Comparison of ENCODE assay signal across 1 cellular context in the genomic region with DNA sequence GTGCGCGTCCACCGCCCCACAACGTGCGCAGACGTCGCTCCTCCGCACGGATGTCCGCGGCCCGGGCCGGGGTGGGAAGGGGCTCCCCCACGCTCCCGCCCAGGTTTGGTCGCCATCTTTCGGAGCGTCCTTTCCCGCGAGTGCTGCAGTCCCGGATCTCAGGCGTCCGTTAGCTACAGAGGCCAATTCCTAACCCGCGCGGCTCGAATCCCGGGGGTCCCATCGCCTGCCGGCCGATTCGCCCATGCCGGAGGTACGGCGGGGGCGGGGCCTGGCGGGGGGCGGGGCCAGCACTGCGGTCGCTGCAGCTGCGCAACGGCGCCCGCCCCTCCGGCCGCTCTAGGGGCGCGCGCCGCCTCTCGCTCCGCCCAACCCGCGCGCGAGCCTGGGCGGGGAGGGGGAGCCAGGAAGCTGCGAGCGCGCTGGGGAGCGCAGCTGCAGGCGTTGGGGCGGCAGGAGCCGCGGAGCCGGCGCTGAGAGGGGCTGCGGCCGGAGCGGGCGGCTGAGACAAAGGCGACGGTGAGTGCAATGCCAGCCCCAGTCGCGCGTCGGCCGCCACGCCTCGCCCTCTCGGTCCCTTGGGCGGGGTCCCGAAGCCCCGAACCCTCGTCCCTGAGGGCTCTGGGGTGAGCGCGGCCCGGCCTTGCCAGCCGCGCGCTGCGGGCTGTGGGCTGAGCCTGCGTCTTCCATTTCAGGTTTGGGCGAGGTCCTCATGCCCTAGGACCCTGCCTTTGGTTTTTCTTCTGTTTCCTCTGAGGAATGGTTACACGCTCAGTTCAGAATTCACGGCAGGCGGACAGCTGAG.
TF ChIP-seq lines count a peak whose summit lies in the region.

A gene with protein sequence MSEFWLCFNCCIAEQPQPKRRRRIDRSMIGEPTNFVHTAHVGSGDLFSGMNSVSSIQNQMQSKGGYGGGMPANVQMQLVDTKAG (plus strand): TSS at position 406 of the 805 bp plus-strand sequence. CDS start 95,441 bp downstream, outside the sequence.

TF ChIP-seq in K562, 482 proteins besides CTCF, POLR2A, EP300 and RAD21 (continued from another document and continues in another):
- TF ChIP-seq, protein P1, sequence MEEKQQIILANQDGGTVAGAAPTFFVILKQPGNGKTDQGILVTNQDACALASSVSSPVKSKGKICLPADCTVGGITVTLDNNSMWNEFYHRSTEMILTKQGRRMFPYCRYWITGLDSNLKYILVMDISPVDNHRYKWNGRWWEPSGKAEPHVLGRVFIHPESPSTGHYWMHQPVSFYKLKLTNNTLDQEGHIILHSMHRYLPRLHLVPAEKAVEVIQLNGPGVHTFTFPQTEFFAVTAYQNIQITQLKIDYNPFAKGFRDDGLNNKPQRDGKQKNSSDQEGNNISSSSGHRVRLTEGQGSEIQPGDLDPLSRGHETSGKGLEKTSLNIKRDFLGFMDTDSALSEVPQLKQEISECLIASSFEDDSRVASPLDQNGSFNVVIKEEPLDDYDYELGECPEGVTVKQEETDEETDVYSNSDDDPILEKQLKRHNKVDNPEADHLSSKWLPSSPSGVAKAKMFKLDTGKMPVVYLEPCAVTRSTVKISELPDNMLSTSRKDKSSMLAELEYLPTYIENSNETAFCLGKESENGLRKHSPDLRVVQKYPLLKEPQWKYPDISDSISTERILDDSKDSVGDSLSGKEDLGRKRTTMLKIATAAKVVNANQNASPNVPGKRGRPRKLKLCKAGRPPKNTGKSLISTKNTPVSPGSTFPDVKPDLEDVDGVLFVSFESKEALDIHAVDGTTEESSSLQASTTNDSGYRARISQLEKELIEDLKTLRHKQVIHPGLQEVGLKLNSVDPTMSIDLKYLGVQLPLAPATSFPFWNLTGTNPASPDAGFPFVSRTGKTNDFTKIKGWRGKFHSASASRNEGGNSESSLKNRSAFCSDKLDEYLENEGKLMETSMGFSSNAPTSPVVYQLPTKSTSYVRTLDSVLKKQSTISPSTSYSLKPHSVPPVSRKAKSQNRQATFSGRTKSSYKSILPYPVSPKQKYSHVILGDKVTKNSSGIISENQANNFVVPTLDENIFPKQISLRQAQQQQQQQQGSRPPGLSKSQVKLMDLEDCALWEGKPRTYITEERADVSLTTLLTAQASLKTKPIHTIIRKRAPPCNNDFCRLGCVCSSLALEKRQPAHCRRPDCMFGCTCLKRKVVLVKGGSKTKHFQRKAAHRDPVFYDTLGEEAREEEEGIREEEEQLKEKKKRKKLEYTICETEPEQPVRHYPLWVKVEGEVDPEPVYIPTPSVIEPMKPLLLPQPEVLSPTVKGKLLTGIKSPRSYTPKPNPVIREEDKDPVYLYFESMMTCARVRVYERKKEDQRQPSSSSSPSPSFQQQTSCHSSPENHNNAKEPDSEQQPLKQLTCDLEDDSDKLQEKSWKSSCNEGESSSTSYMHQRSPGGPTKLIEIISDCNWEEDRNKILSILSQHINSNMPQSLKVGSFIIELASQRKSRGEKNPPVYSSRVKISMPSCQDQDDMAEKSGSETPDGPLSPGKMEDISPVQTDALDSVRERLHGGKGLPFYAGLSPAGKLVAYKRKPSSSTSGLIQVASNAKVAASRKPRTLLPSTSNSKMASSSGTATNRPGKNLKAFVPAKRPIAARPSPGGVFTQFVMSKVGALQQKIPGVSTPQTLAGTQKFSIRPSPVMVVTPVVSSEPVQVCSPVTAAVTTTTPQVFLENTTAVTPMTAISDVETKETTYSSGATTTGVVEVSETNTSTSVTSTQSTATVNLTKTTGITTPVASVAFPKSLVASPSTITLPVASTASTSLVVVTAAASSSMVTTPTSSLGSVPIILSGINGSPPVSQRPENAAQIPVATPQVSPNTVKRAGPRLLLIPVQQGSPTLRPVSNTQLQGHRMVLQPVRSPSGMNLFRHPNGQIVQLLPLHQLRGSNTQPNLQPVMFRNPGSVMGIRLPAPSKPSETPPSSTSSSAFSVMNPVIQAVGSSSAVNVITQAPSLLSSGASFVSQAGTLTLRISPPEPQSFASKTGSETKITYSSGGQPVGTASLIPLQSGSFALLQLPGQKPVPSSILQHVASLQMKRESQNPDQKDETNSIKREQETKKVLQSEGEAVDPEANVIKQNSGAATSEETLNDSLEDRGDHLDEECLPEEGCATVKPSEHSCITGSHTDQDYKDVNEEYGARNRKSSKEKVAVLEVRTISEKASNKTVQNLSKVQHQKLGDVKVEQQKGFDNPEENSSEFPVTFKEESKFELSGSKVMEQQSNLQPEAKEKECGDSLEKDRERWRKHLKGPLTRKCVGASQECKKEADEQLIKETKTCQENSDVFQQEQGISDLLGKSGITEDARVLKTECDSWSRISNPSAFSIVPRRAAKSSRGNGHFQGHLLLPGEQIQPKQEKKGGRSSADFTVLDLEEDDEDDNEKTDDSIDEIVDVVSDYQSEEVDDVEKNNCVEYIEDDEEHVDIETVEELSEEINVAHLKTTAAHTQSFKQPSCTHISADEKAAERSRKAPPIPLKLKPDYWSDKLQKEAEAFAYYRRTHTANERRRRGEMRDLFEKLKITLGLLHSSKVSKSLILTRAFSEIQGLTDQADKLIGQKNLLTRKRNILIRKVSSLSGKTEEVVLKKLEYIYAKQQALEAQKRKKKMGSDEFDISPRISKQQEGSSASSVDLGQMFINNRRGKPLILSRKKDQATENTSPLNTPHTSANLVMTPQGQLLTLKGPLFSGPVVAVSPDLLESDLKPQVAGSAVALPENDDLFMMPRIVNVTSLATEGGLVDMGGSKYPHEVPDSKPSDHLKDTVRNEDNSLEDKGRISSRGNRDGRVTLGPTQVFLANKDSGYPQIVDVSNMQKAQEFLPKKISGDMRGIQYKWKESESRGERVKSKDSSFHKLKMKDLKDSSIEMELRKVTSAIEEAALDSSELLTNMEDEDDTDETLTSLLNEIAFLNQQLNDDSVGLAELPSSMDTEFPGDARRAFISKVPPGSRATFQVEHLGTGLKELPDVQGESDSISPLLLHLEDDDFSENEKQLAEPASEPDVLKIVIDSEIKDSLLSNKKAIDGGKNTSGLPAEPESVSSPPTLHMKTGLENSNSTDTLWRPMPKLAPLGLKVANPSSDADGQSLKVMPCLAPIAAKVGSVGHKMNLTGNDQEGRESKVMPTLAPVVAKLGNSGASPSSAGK (IDR thresholded peaks at IDR 0.05): no peak
- no peak for TF ChIP-seq ZNF212 (CRISPR knock-in tag; IDR thresholded peaks at IDR 0.05)
- TF ChIP-seq ZNF232 (CRISPR knock-in tag; IDR thresholded peaks at IDR 0.05): no peak
- no peak for TF ChIP-seq PRPF4 (IDR thresholded peaks at IDR 0.05; ENCODE audit: insufficient read depth, low read depth, low read length, poor library complexity, severe bottlenecking)
- TF ChIP-seq TOE1 (IDR thresholded peaks at IDR 0.05; ENCODE audit: borderline replicate concordance): no peak
- no peak for TF ChIP-seq TOE1 (CRISPR knock-in tag; IDR thresholded peaks at IDR 0.05; ENCODE audit: borderline replicate concordance, low read depth)
- TF ChIP-seq ZNF134 (CRISPR knock-in tag; conservative IDR thresholded peaks at IDR 0.05): no peak
- TF ChIP-seq GATAD2A (IDR thresholded peaks at IDR 0.05): peak; percentile 52; the same call in 1 of the 2 replicates
- TF ChIP-seq, protein P2, sequence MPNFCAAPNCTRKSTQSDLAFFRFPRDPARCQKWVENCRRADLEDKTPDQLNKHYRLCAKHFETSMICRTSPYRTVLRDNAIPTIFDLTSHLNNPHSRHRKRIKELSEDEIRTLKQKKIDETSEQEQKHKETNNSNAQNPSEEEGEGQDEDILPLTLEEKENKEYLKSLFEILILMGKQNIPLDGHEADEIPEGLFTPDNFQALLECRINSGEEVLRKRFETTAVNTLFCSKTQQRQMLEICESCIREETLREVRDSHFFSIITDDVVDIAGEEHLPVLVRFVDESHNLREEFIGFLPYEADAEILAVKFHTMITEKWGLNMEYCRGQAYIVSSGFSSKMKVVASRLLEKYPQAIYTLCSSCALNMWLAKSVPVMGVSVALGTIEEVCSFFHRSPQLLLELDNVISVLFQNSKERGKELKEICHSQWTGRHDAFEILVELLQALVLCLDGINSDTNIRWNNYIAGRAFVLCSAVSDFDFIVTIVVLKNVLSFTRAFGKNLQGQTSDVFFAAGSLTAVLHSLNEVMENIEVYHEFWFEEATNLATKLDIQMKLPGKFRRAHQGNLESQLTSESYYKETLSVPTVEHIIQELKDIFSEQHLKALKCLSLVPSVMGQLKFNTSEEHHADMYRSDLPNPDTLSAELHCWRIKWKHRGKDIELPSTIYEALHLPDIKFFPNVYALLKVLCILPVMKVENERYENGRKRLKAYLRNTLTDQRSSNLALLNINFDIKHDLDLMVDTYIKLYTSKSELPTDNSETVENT (CRISPR knock-in tag; IDR thresholded peaks at IDR 0.05): peak; percentile 91
- TF ChIP-seq TAL1 (IDR thresholded peaks at IDR 0.05): no peak
- peak; percentile 89 for TF ChIP-seq ERF (CRISPR knock-in tag; IDR thresholded peaks at IDR 0.05)
- no peak for TF ChIP-seq XRCC5 (IDR thresholded peaks at IDR 0.05; ENCODE audit: low read depth, low read length)
- no peak for TF ChIP-seq SMARCE1 (IDR thresholded peaks at IDR 0.05)
- TF ChIP-seq HDAC1 (IDR thresholded peaks at IDR 0.05): peak in 1 of 2 experiments; percentile 15; a peak in 1 of 4 replicates
- peak; percentile 42; the same call in 1 of the 2 replicates for TF ChIP-seq ZNF24 (IDR thresholded peaks at IDR 0.05)
- TF ChIP-seq TARDBP (IDR thresholded peaks at IDR 0.05): no peak
- peak; percentile 48; the same call in 1 of the 2 replicates for TF ChIP-seq ELF1 (tag; IDR thresholded peaks at IDR 0.05)
- peak; percentile 67 for TF ChIP-seq SAP30 (IDR thresholded peaks at IDR 0.05; ENCODE audit: borderline replicate concordance, insufficient read depth, low read depth, low read length, poor library complexity, severe bottlenecking)
- no peak for TF ChIP-seq COPS2 (conservative IDR thresholded peaks at IDR 0.05)
- TF ChIP-seq, protein P3, sequence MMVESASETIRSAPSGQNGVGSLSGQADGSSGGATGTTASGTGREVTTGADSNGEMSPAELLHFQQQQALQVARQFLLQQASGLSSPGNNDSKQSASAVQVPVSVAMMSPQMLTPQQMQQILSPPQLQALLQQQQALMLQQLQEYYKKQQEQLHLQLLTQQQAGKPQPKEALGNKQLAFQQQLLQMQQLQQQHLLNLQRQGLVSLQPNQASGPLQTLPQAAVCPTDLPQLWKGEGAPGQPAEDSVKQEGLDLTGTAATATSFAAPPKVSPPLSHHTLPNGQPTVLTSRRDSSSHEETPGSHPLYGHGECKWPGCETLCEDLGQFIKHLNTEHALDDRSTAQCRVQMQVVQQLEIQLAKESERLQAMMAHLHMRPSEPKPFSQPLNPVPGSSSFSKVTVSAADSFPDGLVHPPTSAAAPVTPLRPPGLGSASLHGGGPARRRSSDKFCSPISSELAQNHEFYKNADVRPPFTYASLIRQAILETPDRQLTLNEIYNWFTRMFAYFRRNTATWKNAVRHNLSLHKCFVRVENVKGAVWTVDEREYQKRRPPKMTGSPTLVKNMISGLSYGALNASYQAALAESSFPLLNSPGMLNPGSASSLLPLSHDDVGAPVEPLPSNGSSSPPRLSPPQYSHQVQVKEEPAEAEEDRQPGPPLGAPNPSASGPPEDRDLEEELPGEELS (CRISPR knock-in tag; IDR thresholded peaks at IDR 0.05; ENCODE audit: borderline replicate concordance): no peak
- TF ChIP-seq NR2C1 (IDR thresholded peaks at IDR 0.05): no peak
- no peak for TF ChIP-seq NR2C1 (tag; IDR thresholded peaks at IDR 0.05)
- 0 out of 2 replicates have a peak, but pooled peaks have one; percentile 36 for TF ChIP-seq CHCHD3 (CRISPR knock-in tag; IDR thresholded peaks at IDR 0.05)
- TF ChIP-seq ESRRA (IDR thresholded peaks at IDR 0.05; ENCODE audit: borderline replicate concordance, low read depth): no peak
- TF ChIP-seq, protein P4, sequence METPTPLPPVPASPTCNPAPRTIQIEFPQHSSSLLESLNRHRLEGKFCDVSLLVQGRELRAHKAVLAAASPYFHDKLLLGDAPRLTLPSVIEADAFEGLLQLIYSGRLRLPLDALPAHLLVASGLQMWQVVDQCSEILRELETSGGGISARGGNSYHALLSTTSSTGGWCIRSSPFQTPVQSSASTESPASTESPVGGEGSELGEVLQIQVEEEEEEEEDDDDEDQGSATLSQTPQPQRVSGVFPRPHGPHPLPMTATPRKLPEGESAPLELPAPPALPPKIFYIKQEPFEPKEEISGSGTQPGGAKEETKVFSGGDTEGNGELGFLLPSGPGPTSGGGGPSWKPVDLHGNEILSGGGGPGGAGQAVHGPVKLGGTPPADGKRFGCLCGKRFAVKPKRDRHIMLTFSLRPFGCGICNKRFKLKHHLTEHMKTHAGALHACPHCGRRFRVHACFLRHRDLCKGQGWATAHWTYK (CRISPR knock-in tag; IDR thresholded peaks at IDR 0.05): peak; percentile 70; the same call in 1 of the 2 replicates
- peak; percentile 61 to 88 (median 86) for TF ChIP-seq YY1 (IDR thresholded peaks at IDR 0.05; ENCODE audit: borderline replicate concordance in 1 of 3, control insufficient read depth in 1 of 3, extremely low read depth in 1 of 3, insufficient read depth in 3 of 3, insufficient read length in 1 of 3, insufficient replicate concordance in 2 of 3, low read depth in 1 of 3, low read length in 2 of 3)
- TF ChIP-seq MCM2 (IDR thresholded peaks at IDR 0.05; ENCODE audit: low read depth): no peak
- TF ChIP-seq, protein P5, sequence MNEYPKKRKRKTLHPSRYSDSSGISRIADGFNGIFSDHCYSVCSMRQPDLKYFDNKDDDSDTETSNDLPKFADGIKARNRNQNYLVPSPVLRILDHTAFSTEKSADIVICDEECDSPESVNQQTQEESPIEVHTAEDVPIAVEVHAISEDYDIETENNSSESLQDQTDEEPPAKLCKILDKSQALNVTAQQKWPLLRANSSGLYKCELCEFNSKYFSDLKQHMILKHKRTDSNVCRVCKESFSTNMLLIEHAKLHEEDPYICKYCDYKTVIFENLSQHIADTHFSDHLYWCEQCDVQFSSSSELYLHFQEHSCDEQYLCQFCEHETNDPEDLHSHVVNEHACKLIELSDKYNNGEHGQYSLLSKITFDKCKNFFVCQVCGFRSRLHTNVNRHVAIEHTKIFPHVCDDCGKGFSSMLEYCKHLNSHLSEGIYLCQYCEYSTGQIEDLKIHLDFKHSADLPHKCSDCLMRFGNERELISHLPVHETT (CRISPR knock-in tag; conservative IDR thresholded peaks at IDR 0.05 in 1 of 2, IDR thresholded peaks at IDR 0.05 in 1 of 2): peak in 1 of 2 experiments; percentile 64; a peak in 1 of 4 replicates
- TF ChIP-seq RB1 (IDR thresholded peaks at IDR 0.05; ENCODE audit: low read depth): peak; percentile 78; the same call in 1 of the 2 replicates
- no peak for TF ChIP-seq ZNF133 (CRISPR knock-in tag; IDR thresholded peaks at IDR 0.05)
- TF ChIP-seq, protein P6, sequence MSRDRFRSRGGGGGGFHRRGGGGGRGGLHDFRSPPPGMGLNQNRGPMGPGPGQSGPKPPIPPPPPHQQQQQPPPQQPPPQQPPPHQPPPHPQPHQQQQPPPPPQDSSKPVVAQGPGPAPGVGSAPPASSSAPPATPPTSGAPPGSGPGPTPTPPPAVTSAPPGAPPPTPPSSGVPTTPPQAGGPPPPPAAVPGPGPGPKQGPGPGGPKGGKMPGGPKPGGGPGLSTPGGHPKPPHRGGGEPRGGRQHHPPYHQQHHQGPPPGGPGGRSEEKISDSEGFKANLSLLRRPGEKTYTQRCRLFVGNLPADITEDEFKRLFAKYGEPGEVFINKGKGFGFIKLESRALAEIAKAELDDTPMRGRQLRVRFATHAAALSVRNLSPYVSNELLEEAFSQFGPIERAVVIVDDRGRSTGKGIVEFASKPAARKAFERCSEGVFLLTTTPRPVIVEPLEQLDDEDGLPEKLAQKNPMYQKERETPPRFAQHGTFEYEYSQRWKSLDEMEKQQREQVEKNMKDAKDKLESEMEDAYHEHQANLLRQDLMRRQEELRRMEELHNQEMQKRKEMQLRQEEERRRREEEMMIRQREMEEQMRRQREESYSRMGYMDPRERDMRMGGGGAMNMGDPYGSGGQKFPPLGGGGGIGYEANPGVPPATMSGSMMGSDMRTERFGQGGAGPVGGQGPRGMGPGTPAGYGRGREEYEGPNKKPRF (IDR thresholded peaks at IDR 0.05; ENCODE audit: low read depth, low read length): no peak
